ENCODE assay signal across 11 cellular contexts in the genomic region with DNA sequence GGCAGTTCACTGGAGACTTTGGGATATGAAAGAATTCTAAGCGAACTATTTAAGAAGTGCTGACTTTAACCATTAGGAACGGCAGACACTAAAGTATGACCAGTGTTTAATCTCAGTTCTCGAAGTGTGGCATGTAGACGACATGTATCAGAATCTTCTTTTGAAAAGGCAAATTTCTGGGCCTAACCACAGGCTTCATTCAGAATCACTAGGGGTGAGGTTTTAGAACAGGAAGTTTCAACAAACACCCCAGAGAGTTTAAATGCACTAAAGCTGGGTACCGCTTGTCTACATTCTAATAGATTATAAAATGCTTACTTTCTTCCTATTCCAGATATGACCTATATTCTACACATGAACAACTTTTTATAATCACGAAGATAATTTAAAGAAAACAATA.
A peak's percentile ranks its signal among the peaks of the same experiment; 100 is the strongest.
DNase-seq lines count a peak whose midpoint lies in the region; ATAC-seq and TF ChIP-seq lines count a peak whose summit lies in the region.
"Had no signal": no experiment of that assay in that cellular context is flagged by ENCODE, and none has a peak within 500 bp of the region (broad histone marks: within the 10 kb centered on the region; RNA-seq: fewer than 3 reads in every experiment).

No MANE protein-coding gene starts in this region.

- ATAC-seq in GM18520 (IDR thresholded peaks at IDR 0.05; ENCODE audit: unreplicated experiment) (peak; percentile 87), GM21619 (IDR thresholded peaks at IDR 0.05; ENCODE audit: unreplicated experiment) (peak; percentile 81), HG03521 (IDR thresholded peaks at IDR 0.05; ENCODE audit: unreplicated experiment) (peak; percentile 72), mucosa of descending colon (peak; percentile 73)

- in situ Hi-C loops in brain microvascular endothelial cell (cut with HindIII; ENCODE audit: low pct_ligation_motif_present, low sequenced_read_pairs), result no loop called here

- TF ChIP-seq CTCF in mucosa of descending colon (IDR thresholded peaks at IDR 0.05), result no peak
- no peak for TF ChIP-seq CTCF in WERI-Rb-1 (IDR thresholded peaks at IDR 0.05; ENCODE audit: low read depth, low read length)
- no peak for TF ChIP-seq CTCF in brain microvascular endothelial cell (IDR thresholded peaks at IDR 0.05; ENCODE audit: low read depth, low read length, missing control alignments)

- no peaks in the 10 kb centered on the region for H3K27me3 ChIP-seq in WERI-Rb-1 (ENCODE audit: insufficient read depth, low read depth, severe bottlenecking)
- no peaks in the 10 kb centered on the region for H3K27me3 ChIP-seq in brain microvascular endothelial cell (replicated peaks)
- H3K27me3 ChIP-seq: hepatocyte had no signal

- H3K9me3 ChIP-seq in mucosa of descending colon, result no peaks in the 10 kb centered on the region
- H3K9me3 ChIP-seq in WERI-Rb-1 (ENCODE audit: severe bottlenecking), result no peaks in the 10 kb centered on the region

- intact Hi-C loops in mucosa of descending colon (cut with DNase I, micrococcal nuclease), result no loop called here

- H3K27ac ChIP-seq in WERI-Rb-1, result no peak overlapping the region
- H3K27ac ChIP-seq in brain microvascular endothelial cell, result no peak overlapping the region
- H3K27ac ChIP-seq: hepatocyte had no signal

- no peak for DNase-seq in mucosa of descending colon
- DNase-seq in WERI-Rb-1, result no peak
- no peak for DNase-seq in brain microvascular endothelial cell
- no peak for DNase-seq in foreskin melanocyte
- DNase-seq in SKM-1 (lab: John Stamatoyannopoulos, UW; ENCODE audit: unreplicated experiment), result no peak
- DNase-seq: OCI-M1 had no signal

- H3K36me3 ChIP-seq in mucosa of descending colon (ENCODE audit: low read depth) (no peaks in the 10 kb centered on the region), WERI-Rb-1 (no peaks in the 10 kb centered on the region), brain microvascular endothelial cell (replicated peaks) (no peaks in the 10 kb centered on the region)

- H3K4me1 ChIP-seq in mucosa of descending colon (ENCODE audit: low read depth), result no peaks in the 10 kb centered on the region

- H3K4me3 ChIP-seq in mucosa of descending colon, result no peak overlapping the region
- no peak overlapping the region for H3K4me3 ChIP-seq in WERI-Rb-1 (ENCODE audit: low read depth, low read length)
- no peak overlapping the region for H3K4me3 ChIP-seq in brain microvascular endothelial cell (ENCODE audit: low read depth, low read length)
- H3K4me3 ChIP-seq: hepatocyte, skin epidermis had no signal
